Comparison of ENCODE assay signal across 23 cellular contexts in genomic region chr3:128275316-128276150, GRCh38.
DNase-seq lines count a peak whose midpoint lies in the region; ATAC-seq and TF ChIP-seq lines count a peak whose summit lies in the region.
"Had no signal": no experiment of that assay in that cellular context is flagged by ENCODE, and none has a peak within 500 bp of the region (broad histone marks: within the 10 kb centered on the region; RNA-seq: fewer than 3 reads in every experiment).

No MANE protein-coding gene starts in this region.

- H3K36me3 ChIP-seq in GM23338 (ENCODE audit: insufficient read depth) (no peaks in the 10 kb centered on the region), SJSA1 (no peaks in the 10 kb centered on the region; the same call in 1 of the 2 replicates), endodermal cell (ENCODE audit: control insufficient read depth, insufficient read depth, low read length) (no peaks in the 10 kb centered on the region), trophoblast cell (ENCODE audit: control insufficient read depth in 1 of 2, insufficient read depth in 2 of 2, low read length in 2 of 2) (no peaks in the 10 kb centered on the region)
- H3K36me3 ChIP-seq: HAP-1, upper lobe of right lung had no signal

- H3K4me1 Mint-ChIP-seq in GM23338 (peaks cover 73% of the 10 kb centered on the region), endodermal cell (peaks cover 64% of the 10 kb centered on the region), nephron progenitor cell (peaks cover 44% of the 10 kb centered on the region), progenitor cell of endocrine pancreas (ENCODE audit: low read depth) (peaks cover 11% of the 10 kb centered on the region)
- H3K4me1 Mint-ChIP-seq: activated B cell treated with CpG ODN at 0.5 μM for 24 hours, memory B cell had no signal

- H3K14ac ChIP-seq in trophoblast cell (ENCODE audit: low read length): peak overlapping the region; percentile 2

- H3K27me3 ChIP-seq in GM23338 (ENCODE audit: insufficient read depth) (no peaks in the 10 kb centered on the region), SJSA1 (replicated peaks) (no peaks in the 10 kb centered on the region), endodermal cell (ENCODE audit: control insufficient read depth, insufficient read depth, low read length, poor library complexity, severe bottlenecking) (no peaks in the 10 kb centered on the region), trophoblast cell (ENCODE audit: insufficient read depth, low read length) (no peaks in the 10 kb centered on the region)
- H3K27me3 ChIP-seq: gastroesophageal sphincter, upper lobe of right lung had no signal

- H2AK5ac ChIP-seq in trophoblast cell (ENCODE audit: low read length): peak overlapping the region; percentile 84

- no peaks in the 10 kb centered on the region; the same call in 1 of the 2 replicates for H3F3A ChIP-seq in GM23338 (replicated peaks; ENCODE audit: low read depth)

- H2BK12ac ChIP-seq in trophoblast cell (ENCODE audit: low read length): peak overlapping the region; percentile 5

- H3K9me3 Mint-ChIP-seq in GM23338: no peaks in the 10 kb centered on the region
- H3K9me3 Mint-ChIP-seq in endodermal cell: no peaks in the 10 kb centered on the region
- no peaks in the 10 kb centered on the region for H3K9me3 Mint-ChIP-seq in nephron progenitor cell
- no peaks in the 10 kb centered on the region for H3K9me3 Mint-ChIP-seq in progenitor cell of endocrine pancreas (ENCODE audit: low read depth)
- H3K9me3 Mint-ChIP-seq: activated B cell treated with CpG ODN at 0.5 μM for 24 hours; activated CD4-positive, alpha-beta memory T cell treated with anti-CD3 and anti-CD28 coated beads for 36 hours; activated T-cell treated with anti-CD3 and anti-CD28 coated beads, Interleukin-2, amount 50 U/mL, for 24 hours; memory B cell had no signal

- H3K9me3 ChIP-seq in SJSA1 (replicated peaks): no peaks in the 10 kb centered on the region
- no peaks in the 10 kb centered on the region for H3K9me3 ChIP-seq in endodermal cell (ENCODE audit: control insufficient read depth, low read length)
- peaks cover 4% of the 10 kb centered on the region for H3K9me3 ChIP-seq in trophoblast cell (ENCODE audit: insufficient read depth, low read depth, low read length)
- H3K9me3 ChIP-seq: gastroesophageal sphincter, HAP-1, upper lobe of right lung had no signal

- H4K91ac ChIP-seq in trophoblast cell (ENCODE audit: low read depth, low read length): peak overlapping the region; percentile 52

- H3K27ac ChIP-seq in GM23338 (ENCODE audit: low read depth): no peak overlapping the region
- peak overlapping the region; percentile 46 for H3K27ac ChIP-seq in SJSA1
- H3K27ac ChIP-seq in endodermal cell (ENCODE audit: low read depth, low read length): no peak overlapping the region
- peak overlapping the region; percentile 60 for H3K27ac ChIP-seq in trophoblast cell (ENCODE audit: low read depth, low read length)
- H3K27ac ChIP-seq: gastroesophageal sphincter, upper lobe of right lung had no signal

- peaks cover 71% of the 10 kb centered on the region for H3K79me1 ChIP-seq in trophoblast cell (ENCODE audit: low read length)

- no peaks in the 10 kb centered on the region for H3K9me2 ChIP-seq in GM23338 (ENCODE audit: insufficient read depth)

- H3K79me2 ChIP-seq in GM23338 (replicated peaks; ENCODE audit: insufficient read depth) (no peaks in the 10 kb centered on the region), trophoblast cell (ENCODE audit: control insufficient read depth, insufficient read depth, low read length, poor library complexity) (peaks cover 11% of the 10 kb centered on the region)

- no peak overlapping the region for H3K4me3 Mint-ChIP-seq in GM23338
- no peak overlapping the region for H3K4me3 Mint-ChIP-seq in endodermal cell
- H3K4me3 Mint-ChIP-seq in nephron progenitor cell: no peak overlapping the region
- no peak overlapping the region for H3K4me3 Mint-ChIP-seq in progenitor cell of endocrine pancreas (ENCODE audit: low read depth)
- H3K4me3 Mint-ChIP-seq: activated B cell treated with CpG ODN at 0.5 μM for 24 hours; activated CD4-positive, alpha-beta memory T cell treated with anti-CD3 and anti-CD28 coated beads for 36 hours; activated T-cell treated with anti-CD3 and anti-CD28 coated beads, Interleukin-2, amount 50 U/mL, for 24 hours; memory B cell had no signal

- WGBS in endodermal cell (ENCODE audit: insufficient coverage in 1 of 2, insufficient read length in 1 of 2), 2 experiments: 93 to 95% methylated on average over 4 to 11 of the region's 11 CpGs
- no CpG with 5 or more reads among the region's 11 CpGs for WGBS in trophoblast cell (ENCODE audit: extremely low coverage, insufficient coverage, insufficient read length)

- TF ChIP-seq CTCF in GM23338 (conservative IDR thresholded peaks at IDR 0.05; ENCODE audit: low read depth in 2 of 2) (no peak), endodermal cell (conservative IDR thresholded peaks at IDR 0.05) (no peak), nephron progenitor cell (IDR thresholded peaks at IDR 0.05) (no peak), progenitor cell of endocrine pancreas (IDR thresholded peaks at IDR 0.05; ENCODE audit: unreplicated experiment) (no peak)

- ATAC-seq in GM23338 (no peak), GM19035 (IDR thresholded peaks at IDR 0.05; ENCODE audit: unreplicated experiment) (no peak)
- ATAC-seq: esophagus mucosa, gastroesophageal sphincter had no signal

- H2AFZ ChIP-seq in GM23338 (no peak overlapping the region), trophoblast cell (ENCODE audit: insufficient read depth, low read length, poor library complexity) (no peak overlapping the region)

- H2BK120ac ChIP-seq in trophoblast cell (ENCODE audit: insufficient read depth, low read length, poor library complexity): peak overlapping the region; percentile 16

- peak overlapping the region; percentile 80 for H2BK5ac ChIP-seq in trophoblast cell (ENCODE audit: low read depth, low read length, poor library complexity)

- H3K27ac Mint-ChIP-seq in GM23338 (peak overlapping the region; percentile 35; the same call in 1 of the 2 replicates), endodermal cell (no peak overlapping the region), nephron progenitor cell (no peak overlapping the region), progenitor cell of endocrine pancreas (no peak overlapping the region)
- H3K27ac Mint-ChIP-seq: activated B cell treated with CpG ODN at 0.5 μM for 24 hours; activated CD4-positive, alpha-beta memory T cell treated with anti-CD3 and anti-CD28 coated beads for 36 hours; activated T-cell treated with anti-CD3 and anti-CD28 coated beads, Interleukin-2, amount 50 U/mL, for 24 hours; memory B cell had no signal

- peak overlapping the region; percentile 53 for H3K18ac ChIP-seq in trophoblast cell (ENCODE audit: low read length)

- H3K23ac ChIP-seq in trophoblast cell (ENCODE audit: low read length): no peak overlapping the region

- no peaks in the 10 kb centered on the region for H3K36me3 Mint-ChIP-seq in GM23338 (ENCODE audit: low read depth)
- H3K36me3 Mint-ChIP-seq in endodermal cell (ENCODE audit: low read depth): no peaks in the 10 kb centered on the region
- no peaks in the 10 kb centered on the region for H3K36me3 Mint-ChIP-seq in nephron progenitor cell (ENCODE audit: low read depth)
- no peaks in the 10 kb centered on the region for H3K36me3 Mint-ChIP-seq in progenitor cell of endocrine pancreas (ENCODE audit: insufficient read depth)

- H4K8ac ChIP-seq in trophoblast cell (ENCODE audit: low read depth, low read length): peak overlapping the region; percentile 39

- H3K4ac ChIP-seq in trophoblast cell (ENCODE audit: low read depth, low read length): peak overlapping the region; percentile 53

- H4K20me1 ChIP-seq in GM23338 (replicated peaks; ENCODE audit: insufficient read depth): no peaks in the 10 kb centered on the region

- H3K9ac ChIP-seq in endodermal cell (ENCODE audit: extremely low read depth, low read length, poor library complexity, severe bottlenecking) (no peak overlapping the region), trophoblast cell (ENCODE audit: low read length) (no peak overlapping the region)

- peaks cover 32% of the 10 kb centered on the region for H3K4me1 ChIP-seq in GM23338 (ENCODE audit: insufficient read depth)
- H3K4me1 ChIP-seq in SJSA1 (replicated peaks): peaks cover 41% of the 10 kb centered on the region
- peaks cover 42% of the 10 kb centered on the region for H3K4me1 ChIP-seq in endodermal cell (ENCODE audit: control insufficient read depth, insufficient read depth, low read length)
- peaks cover 52 to 58% of the 10 kb centered on the region in 2 experiments for H3K4me1 ChIP-seq in trophoblast cell (ENCODE audit: control insufficient read depth in 1 of 2, insufficient read depth in 2 of 2, low read length in 2 of 2)

- H4K12ac ChIP-seq in trophoblast cell (ENCODE audit: low read depth, low read length): peak overlapping the region; percentile 34

- H3K4me3 ChIP-seq in GM23338 (no peak overlapping the region), SJSA1 (no peak overlapping the region), endodermal cell (ENCODE audit: low read length) (no peak overlapping the region), trophoblast cell (ENCODE audit: low read depth, low read length) (no peak overlapping the region)
- H3K4me3 ChIP-seq: gastroesophageal sphincter, HAP-1, upper lobe of right lung had no signal

- H3K4me2 ChIP-seq in GM23338 (no peak overlapping the region), trophoblast cell (ENCODE audit: low read length) (no peak overlapping the region)

- no peak for DNase-seq in GM23338 (ENCODE audit: low spot score)
- DNase-seq in SJSA1 (ENCODE audit: low read depth in 1 of 2, low spot score in 2 of 2): no peak
- DNase-seq in endodermal cell: peak; percentile 42
- no peak for DNase-seq in trophoblast cell
- no peak for DNase-seq in activated CD4-positive, alpha-beta T cell treated with anti-CD3 and anti-CD28 coated beads for 48 hours
- no peak for DNase-seq in nephron progenitor cell
- no peak for DNase-seq in progenitor cell of endocrine pancreas (ENCODE audit: low spot score, unreplicated experiment)
- DNase-seq: activated B cell treated with CpG ODN at 0.5 μM for 24 hours; activated CD4-positive, alpha-beta memory T cell treated with anti-CD3 and anti-CD28 coated beads for 36 hours; activated naive CD4-positive, alpha-beta T cell; activated T-cell treated with anti-CD3 and anti-CD28 coated beads, Interleukin-2, amount 50 U/mL, for 24 hours; central memory CD4-positive, alpha-beta T cell; NCI-H1417; NCI-H2107; NK-92 treated with Interleukin-12 subunit alpha and Interleukin-12 subunit beta, amount 100 ng/mL, for 24 hours; occipital lobe; T-helper 9 cell; upper lobe of right lung had no signal

- peaks cover 21% of the 10 kb centered on the region for H3K27me3 Mint-ChIP-seq in GM23338 (ENCODE audit: insufficient read depth, low read depth, poor library complexity)
- peaks cover 10% of the 10 kb centered on the region for H3K27me3 Mint-ChIP-seq in endodermal cell (ENCODE audit: insufficient read depth)
- H3K27me3 Mint-ChIP-seq in nephron progenitor cell (ENCODE audit: low read depth, poor library complexity): peaks cover 6% of the 10 kb centered on the region
- H3K27me3 Mint-ChIP-seq in progenitor cell of endocrine pancreas: peaks cover 17% of the 10 kb centered on the region
- H3K27me3 Mint-ChIP-seq: activated B cell treated with CpG ODN at 0.5 μM for 24 hours; activated CD4-positive, alpha-beta memory T cell treated with anti-CD3 and anti-CD28 coated beads for 36 hours; activated T-cell treated with anti-CD3 and anti-CD28 coated beads, Interleukin-2, amount 50 U/mL, for 24 hours; memory B cell had no signal

Comparison
In these comparisons a context has a peak if more than half of its experiments do, and no peak if none do; other contexts are left out.
1. H3K27ac ChIP-seq: peak in SJSA1 (single experiment) and trophoblast cell (single experiment); none in GM23338 (single experiment) and endodermal cell (single experiment).